15 cellular contexts compared by ENCODE assay signal in the genomic region with DNA sequence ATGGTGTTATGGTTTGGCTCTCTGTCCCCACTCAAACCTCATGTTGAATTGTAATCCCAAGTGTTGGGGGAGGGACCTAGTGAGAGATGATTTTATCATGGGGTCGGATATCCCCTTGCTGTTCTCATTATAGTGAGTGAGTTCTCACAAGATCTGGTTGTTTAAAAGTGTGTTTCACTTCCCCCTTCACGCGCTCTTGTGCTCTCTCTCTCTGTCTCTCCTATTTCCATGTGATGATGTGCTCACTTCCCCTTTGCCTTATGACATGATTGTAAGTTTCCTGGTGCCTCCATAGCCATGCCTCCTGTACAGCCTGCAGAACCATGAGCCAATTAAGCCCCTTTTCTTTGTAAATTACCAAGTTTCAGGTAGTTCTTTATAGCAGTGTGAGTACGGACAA.
DNase-seq lines count a peak whose midpoint lies in the region; ATAC-seq, FAIRE-seq and TF ChIP-seq lines count a peak whose summit lies in the region.
"Had no signal": no experiment of that assay in that cellular context is flagged by ENCODE, and none has a peak within 500 bp of the region (broad histone marks: within the 10 kb centered on the region; RNA-seq: fewer than 3 reads in every experiment).

No MANE protein-coding gene starts in this region.

- peak in 1 of 2 experiments; percentile 20; a peak in 2 of 4 replicates for TF ChIP-seq EP300 in GM12878 (IDR thresholded peaks at IDR 0.05; ENCODE audit: borderline replicate concordance in 1 of 2, control insufficient read depth in 1 of 2, low read depth in 2 of 2, low read length in 2 of 2)

- no peak overlapping the region for H3K27ac ChIP-seq in GM12878 (ENCODE audit: control insufficient read depth, insufficient read depth)
- H3K27ac ChIP-seq: skin epidermis had no signal

- no peaks in the 10 kb centered on the region for H3K4me1 ChIP-seq in GM12878 (ENCODE audit: control insufficient read depth, insufficient read depth, low read length)
- H3K4me1 ChIP-seq: Caco-2 had no signal

- FAIRE-seq in GM12878 (lab: Jason Lieb, UNC), result no peak

- no peaks in the 10 kb centered on the region for H3K79me2 ChIP-seq in GM12878 (ENCODE audit: control insufficient read depth, insufficient read depth, low read length)

- in situ Hi-C loops in GM12878 (cut with MboI), result no loop called here

- SMC1A ChIA-PET in GM12878 (lab: Charles Lee; ENCODE audit: uncharacterized antibody, unreplicated experiment), result interaction anchor here (0.9 to 2.2 kb wide), 2 partner anchors 9 to 77 kb away, joined by 3 to 7 read pairs; no protein-coding TSS in a partner anchor

- no peak for TF ChIP-seq POLR2A in GM12878 (IDR thresholded peaks at IDR 0.05; ENCODE audit: low read depth, low read length)

- no peak overlapping the region for H3K9ac ChIP-seq in GM12878 (ENCODE audit: control insufficient read depth, insufficient read depth, low read length)

- no peak for TF ChIP-seq RAD21 in GM12878 (IDR thresholded peaks at IDR 0.05; ENCODE audit: insufficient read depth, low read depth, low read length)

- no peaks in the 10 kb centered on the region for H3K9me3 ChIP-seq in GM12878 (replicated peaks; ENCODE audit: control insufficient read depth, insufficient read depth, low read length)
- H3K9me3 ChIP-seq: Caco-2 had no signal

- no peak overlapping the region for H2AFZ ChIP-seq in GM12878 (ENCODE audit: control insufficient read depth, low read depth, low read length)

- intact Hi-C loops in GM12878 (cut with micrococcal nuclease; ENCODE audit: unreplicated experiment), result no loop called here

- H3K36me3 ChIP-seq in GM12878 (ENCODE audit: control insufficient read depth in 2 of 2, insufficient read depth in 2 of 2, low read length in 1 of 2), result no peaks in the 10 kb centered on the region

- RAD21 ChIA-PET in GM12878 (lab: Charles Lee; ENCODE audit: unreplicated experiment), result no interaction called here

- no peak overlapping the region for H3K4me3 ChIP-seq in GM12878
- H3K4me3 ChIP-seq: skin epidermis had no signal

- no peak overlapping the region for H3K4me2 ChIP-seq in GM12878 (ENCODE audit: control insufficient read depth, insufficient read depth)

- ATAC-seq in GM19324 (IDR thresholded peaks at IDR 0.05; ENCODE audit: low FRiP score, unreplicated experiment) (peak; percentile 58), HG02763 (IDR thresholded peaks at IDR 0.05; ENCODE audit: unreplicated experiment) (peak; percentile 74), HG03565 (IDR thresholded peaks at IDR 0.05; ENCODE audit: unreplicated experiment) (peak; percentile 66), GM12878 (peak; percentile 93)
- ATAC-seq: activated naive CD4-positive, alpha-beta T cell treated with anti-CD3 and anti-CD28 coated beads, Interleukin-2, amount 50 U/mL, for 72 hours; naive thymus-derived CD8-positive, alpha-beta T cell had no signal

- CTCF ChIA-PET in GM12878 (lab: Yijun Ruan, JAX), result interaction anchor here (0.7 to 0.9 kb wide), 2 partner anchors 59 to 79 kb away, joined by 3 to 5 read pairs; no protein-coding TSS in a partner anchor

- DNase-seq in GM12878 (ENCODE audit: low read depth, low spot score) (peak; percentile 33), Ammon's horn (ENCODE audit: low spot score) (no peak), epidermal melanocyte (ENCODE audit: insufficient read length, low spot score) (no peak), DMS 273 (lab: John Stamatoyannopoulos, UW; ENCODE audit: unreplicated experiment) (no peak), hypothalamus (lab: John Stamatoyannopoulos, UW) (no peak)
- DNase-seq: activated CD4-positive, alpha-beta T cell treated with anti-CD3 and anti-CD28 coated beads, Interleukin-2, amount 50 U/mL, for 48 hours; Caco-2; islet precursor cell; naive thymus-derived CD8-positive, alpha-beta T cell; NCI-H524 had no signal

- no peaks in the 10 kb centered on the region for H3K27me3 ChIP-seq in GM12878 (replicated peaks in 1 of 2; ENCODE audit: control insufficient read depth in 2 of 2, insufficient read depth in 2 of 2, low read length in 1 of 2)

- POLR2A ChIA-PET in GM12878 (lab: Charles Lee), result no interaction called here

- H4K20me1 ChIP-seq in GM12878 (ENCODE audit: control insufficient read depth, insufficient read depth), result no peaks in the 10 kb centered on the region

- 32% methylated on average over 4 of the region's 4 CpGs for WGBS in GM12878 (ENCODE audit: insufficient coverage, insufficient replicate concordance, low lambda C conversion rate, missing lambda C conversion rate)

- TF ChIP-seq CTCF in GM12878 (IDR thresholded peaks at IDR 0.05 in 2 of 3, conservative IDR thresholded peaks at IDR 0.05 in 1 of 3; ENCODE audit: control insufficient read depth in 2 of 3, extremely low read depth in 1 of 3, insufficient read depth in 1 of 3, low read depth in 3 of 3, low read length in 3 of 3), result no peak

- no TSS peak for BruUV-seq in GM12878 (replicated peaks; lab: Mats Ljungman, UMichigan)

TF ChIP-seq in GM12878, 131 proteins besides CTCF, POLR2A, EP300 and RAD21 (continues in another document):
- TF ChIP-seq EZH2 (IDR thresholded peaks at IDR 0.05; ENCODE audit: borderline replicate concordance, control insufficient read depth, low read depth, low read length) (no peak), GATAD2B (conservative IDR thresholded peaks at IDR 0.05; ENCODE audit: low read depth) (no peak), RBBP5 (conservative IDR thresholded peaks at IDR 0.05) (no peak), MTA3 (IDR thresholded peaks at IDR 0.05; ENCODE audit: borderline replicate concordance, low read length) (no peak), HCFC1 (IDR thresholded peaks at IDR 0.05; ENCODE audit: low read length) (no peak), BCL11A (IDR thresholded peaks at IDR 0.05; ENCODE audit: low read depth, low read length) (no peak), ZNF24 (IDR thresholded peaks at IDR 0.05) (no peak)
- TF ChIP-seq, protein P1, sequence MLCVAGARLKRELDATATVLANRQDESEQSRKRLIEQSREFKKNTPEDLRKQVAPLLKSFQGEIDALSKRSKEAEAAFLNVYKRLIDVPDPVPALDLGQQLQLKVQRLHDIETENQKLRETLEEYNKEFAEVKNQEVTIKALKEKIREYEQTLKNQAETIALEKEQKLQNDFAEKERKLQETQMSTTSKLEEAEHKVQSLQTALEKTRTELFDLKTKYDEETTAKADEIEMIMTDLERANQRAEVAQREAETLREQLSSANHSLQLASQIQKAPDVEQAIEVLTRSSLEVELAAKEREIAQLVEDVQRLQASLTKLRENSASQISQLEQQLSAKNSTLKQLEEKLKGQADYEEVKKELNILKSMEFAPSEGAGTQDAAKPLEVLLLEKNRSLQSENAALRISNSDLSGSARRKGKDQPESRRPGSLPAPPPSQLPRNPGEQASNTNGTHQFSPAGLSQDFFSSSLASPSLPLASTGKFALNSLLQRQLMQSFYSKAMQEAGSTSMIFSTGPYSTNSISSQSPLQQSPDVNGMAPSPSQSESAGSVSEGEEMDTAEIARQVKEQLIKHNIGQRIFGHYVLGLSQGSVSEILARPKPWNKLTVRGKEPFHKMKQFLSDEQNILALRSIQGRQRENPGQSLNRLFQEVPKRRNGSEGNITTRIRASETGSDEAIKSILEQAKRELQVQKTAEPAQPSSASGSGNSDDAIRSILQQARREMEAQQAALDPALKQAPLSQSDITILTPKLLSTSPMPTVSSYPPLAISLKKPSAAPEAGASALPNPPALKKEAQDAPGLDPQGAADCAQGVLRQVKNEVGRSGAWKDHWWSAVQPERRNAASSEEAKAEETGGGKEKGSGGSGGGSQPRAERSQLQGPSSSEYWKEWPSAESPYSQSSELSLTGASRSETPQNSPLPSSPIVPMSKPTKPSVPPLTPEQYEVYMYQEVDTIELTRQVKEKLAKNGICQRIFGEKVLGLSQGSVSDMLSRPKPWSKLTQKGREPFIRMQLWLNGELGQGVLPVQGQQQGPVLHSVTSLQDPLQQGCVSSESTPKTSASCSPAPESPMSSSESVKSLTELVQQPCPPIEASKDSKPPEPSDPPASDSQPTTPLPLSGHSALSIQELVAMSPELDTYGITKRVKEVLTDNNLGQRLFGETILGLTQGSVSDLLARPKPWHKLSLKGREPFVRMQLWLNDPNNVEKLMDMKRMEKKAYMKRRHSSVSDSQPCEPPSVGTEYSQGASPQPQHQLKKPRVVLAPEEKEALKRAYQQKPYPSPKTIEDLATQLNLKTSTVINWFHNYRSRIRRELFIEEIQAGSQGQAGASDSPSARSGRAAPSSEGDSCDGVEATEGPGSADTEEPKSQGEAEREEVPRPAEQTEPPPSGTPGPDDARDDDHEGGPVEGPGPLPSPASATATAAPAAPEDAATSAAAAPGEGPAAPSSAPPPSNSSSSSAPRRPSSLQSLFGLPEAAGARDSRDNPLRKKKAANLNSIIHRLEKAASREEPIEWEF (IDR thresholded peaks at IDR 0.05; ENCODE audit: insufficient replicate concordance, low read depth, low read length), result no peak
- TF ChIP-seq, protein P2, sequence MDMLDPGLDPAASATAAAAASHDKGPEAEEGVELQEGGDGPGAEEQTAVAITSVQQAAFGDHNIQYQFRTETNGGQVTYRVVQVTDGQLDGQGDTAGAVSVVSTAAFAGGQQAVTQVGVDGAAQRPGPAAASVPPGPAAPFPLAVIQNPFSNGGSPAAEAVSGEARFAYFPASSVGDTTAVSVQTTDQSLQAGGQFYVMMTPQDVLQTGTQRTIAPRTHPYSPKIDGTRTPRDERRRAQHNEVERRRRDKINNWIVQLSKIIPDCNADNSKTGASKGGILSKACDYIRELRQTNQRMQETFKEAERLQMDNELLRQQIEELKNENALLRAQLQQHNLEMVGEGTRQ (IDR thresholded peaks at IDR 0.05; ENCODE audit: borderline replicate concordance, low read depth, low read length), result no peak
